8 cellular contexts compared by ENCODE assay signal in genomic region chr11:61833926-61834277, GRCh38. TPM values are rescaled to one million over a fixed set of nuclear protein-coding genes. Genes with fewer than 3 reads are reported as not detected.
DNase-seq lines count a peak whose midpoint lies in the region; ATAC-seq and TF ChIP-seq lines count a peak whose summit lies in the region.

No MANE protein-coding gene starts in this region.

- H3K9me3 ChIP-seq in CD8-positive, alpha-beta T cell (ENCODE audit: low read length) = no peaks in the 10 kb centered on the region
- no peaks in the 10 kb centered on the region for H3K9me3 ChIP-seq in OCI-LY7 (ENCODE audit: low read length)
- H3K9me3 ChIP-seq in esophagus (ENCODE audit: control insufficient read depth in 2 of 2, insufficient read depth in 1 of 2, low read depth in 1 of 2, low read length in 1 of 2) = no peaks in the 10 kb centered on the region

- no TSS peak for BruUV-seq in OCI-LY7 (replicated peaks; lab: Mats Ljungman, UMichigan)

- H3K27me3 Mint-ChIP-seq in CD8-positive, alpha-beta T cell (ENCODE audit: low read depth) = peaks cover 10% of the 10 kb centered on the region

- peaks cover 27% of the 10 kb centered on the region for H3K4me1 ChIP-seq in CD8-positive, alpha-beta T cell (ENCODE audit: insufficient read depth, low read length)
- H3K4me1 ChIP-seq in OCI-LY7 (ENCODE audit: insufficient read depth, low read length, poor library complexity, severe bottlenecking) = peaks cover 31% of the 10 kb centered on the region
- peaks cover 2 to 9% of the 10 kb centered on the region in 2 donors for H3K4me1 ChIP-seq in esophagus (ENCODE audit: control insufficient read depth in 2 of 2, insufficient read depth in 2 of 2, low read length in 1 of 2)

- TF ChIP-seq CTCF in CD8-positive, alpha-beta T cell (IDR thresholded peaks at IDR 0.05) = no peak
- no peak for TF ChIP-seq CTCF in OCI-LY7 (conservative IDR thresholded peaks at IDR 0.05; ENCODE audit: low read length)

- no peaks in the 10 kb centered on the region for H4K20me1 ChIP-seq in OCI-LY7 (ENCODE audit: insufficient read depth, low read length)

- CTCF ChIA-PET in CD8-positive, alpha-beta T cell (lab: Charles Lee) = interaction anchor here (0.8 to 2.0 kb wide), 3 partner anchors 14 to 37 kb away, joined by 3 to 6 read pairs (median 3); no protein-coding TSS in a partner anchor
- CTCF ChIA-PET in OCI-LY7 (lab: Charles Lee; ENCODE audit: unreplicated experiment) = no interaction called here

- no peak overlapping the region for H3K4me3 ChIP-seq in CD8-positive, alpha-beta T cell (ENCODE audit: low read depth, low read length)
- no peak overlapping the region for H3K4me3 ChIP-seq in OCI-LY7 (ENCODE audit: low read depth, low read length, poor library complexity, severe bottlenecking)
- H3K4me3 ChIP-seq in esophagus (ENCODE audit: low read depth in 1 of 2, low read length in 2 of 2) = no peak overlapping the region

- DNase-seq in CD8-positive, alpha-beta T cell = no peak
- DNase-seq in OCI-LY7 (ENCODE audit: low spot score) = no peak
- peak; percentile 71 for DNase-seq in posterior vena cava (ENCODE audit: low spot score)
- no peak for DNase-seq in RPMI8226
- no peak for DNase-seq in KBM-7
- DNase-seq in stimulated activated CD4-positive, alpha-beta T cell treated with anti-CD3 and anti-CD28 coated beads, Interleukin-12 subunit alpha, Interleukin-12 subunit beta, amount 100 ng/mL, for 4 hours = no peak

- H3K27ac ChIP-seq in CD8-positive, alpha-beta T cell (ENCODE audit: low read depth, low read length) = no peak overlapping the region
- H3K27ac ChIP-seq in OCI-LY7 (ENCODE audit: low read depth, low read length, poor library complexity, severe bottlenecking) = peak overlapping the region; percentile 59
- H3K27ac ChIP-seq in esophagus (ENCODE audit: low read depth in 2 of 2, low read length in 1 of 2) = peak overlapping the region; percentile 48 to 73

- no peak overlapping the region for H2AFZ ChIP-seq in OCI-LY7 (ENCODE audit: low read length)

- H3K36me3 Mint-ChIP-seq in CD8-positive, alpha-beta T cell = no peaks in the 10 kb centered on the region

- H3K36me3 ChIP-seq in CD8-positive, alpha-beta T cell (ENCODE audit: insufficient read depth, low read length) = no peaks in the 10 kb centered on the region
- H3K36me3 ChIP-seq in OCI-LY7 (ENCODE audit: insufficient read depth, low read length) (no peaks in the 10 kb centered on the region), esophagus (ENCODE audit: control insufficient read depth in 2 of 2, insufficient read depth in 2 of 2, low read length in 1 of 2) (peaks cover 0 to 1% of the 10 kb centered on the region in 2 donors)

- peak overlapping the region; percentile 59 for H3K4me2 ChIP-seq in OCI-LY7 (ENCODE audit: low read length)

- no peaks in the 10 kb centered on the region for H3K9me3 Mint-ChIP-seq in CD8-positive, alpha-beta T cell

- H3K79me2 ChIP-seq in OCI-LY7 (ENCODE audit: insufficient read depth, low read depth, low read length) = no peaks in the 10 kb centered on the region

- WGBS in esophagus, 2 donors = 87 to 93% methylated on average over 12 of the region's 12 CpGs

- peak overlapping the region; percentile 19 for H3K4me3 Mint-ChIP-seq in CD8-positive, alpha-beta T cell

- no peaks in the 10 kb centered on the region for H3K9me2 ChIP-seq in OCI-LY7 (ENCODE audit: insufficient read depth, low read length)

- ATAC-seq in CD8-positive, alpha-beta T cell = no peak
- ATAC-seq in HG02759 (IDR thresholded peaks at IDR 0.05; ENCODE audit: unreplicated experiment) = no peak

- peak overlapping the region; percentile 45 for H3K27ac Mint-ChIP-seq in CD8-positive, alpha-beta T cell

- POLR2A ChIA-PET in CD8-positive, alpha-beta T cell (lab: Charles Lee) = interaction anchor here (1.0 to 1.6 kb wide), 3 partner anchors 18 to 41 kb away, joined by 3 to 13 read pairs (median 3); partner anchors contain the start of genes FEN1 and TMEM258
- POLR2A ChIA-PET in OCI-LY7 (lab: Charles Lee) = interaction anchor here (0.9 to 1.1 kb wide), 2 partner anchors 14 to 39 kb away, joined by 3 read pairs; no protein-coding TSS in a partner anchor

- no peaks in the 10 kb centered on the region for H3K27me3 ChIP-seq in CD8-positive, alpha-beta T cell (ENCODE audit: insufficient read depth, low read length)
- H3K27me3 ChIP-seq in esophagus (ENCODE audit: control insufficient read depth in 1 of 2, insufficient read depth in 2 of 2, low read length in 2 of 2) = no peaks in the 10 kb centered on the region

- in situ Hi-C loops in KBM-7 (cut with MboI; ENCODE audit: low pct_unique_long_range_greater_than_20kb, low sequenced_read_pairs) = no loop called here

- intact Hi-C loops in CD8-positive, alpha-beta T cell (cut with DNase I, micrococcal nuclease) = no loop called here
- intact Hi-C loops in OCI-LY7 (cut with micrococcal nuclease; ENCODE audit: unreplicated experiment) (no loop called here), posterior vena cava (cut with DNase I) (no loop called here)

- peaks cover 30% of the 10 kb centered on the region for H3K4me1 Mint-ChIP-seq in CD8-positive, alpha-beta T cell (ENCODE audit: low read depth)

RNA-seq across cellular contexts. Expression of gene FADS2, which starts 5.8 kb away (rescaled TPM):
- under 1 TPM; 0.31 to 0.52 TPM for total RNA-seq in CD8-positive, alpha-beta T cell
- total RNA-seq in OCI-LY7 (2014; rRNA removed; shearing (Covaris generic)) = 0.31 and 0.95 TPM in 2 replicates
- total RNA-seq in OCI-LY7 (2022) (2.3 and 2.8 TPM in 2 replicates), posterior vena cava (100 to 1,000 TPM in 1 of 2 donors, 10 to 100 TPM in 1; 60.3 to 123 TPM)
- 1 to 10 TPM; 5.1 to 8.7 TPM for polyA plus RNA-seq in esophagus

RNA-seq across cellular contexts. Expression of gene FADS1, which starts 17.1 kb away (rescaled TPM):
- 1 to 10 TPM; 3.1 TPM for total RNA-seq in CD8-positive, alpha-beta T cell
- not detected in 2 replicates for total RNA-seq in OCI-LY7 (2014; rRNA removed; shearing (Covaris generic))
- total RNA-seq in OCI-LY7 (2022) (not detected in 2 replicates), posterior vena cava (10 to 100 TPM; 28.8 to 29.8 TPM)
- 1 to 10 TPM; 1.1 to 1.6 TPM for polyA plus RNA-seq in esophagus

RNA-seq across cellular contexts. Expression of gene FEN1, which starts 41.2 kb away (rescaled TPM):
- 10 to 100 TPM; 12.9 to 15.2 TPM for total RNA-seq in CD8-positive, alpha-beta T cell
- total RNA-seq in OCI-LY7 (2014; rRNA removed; shearing (Covaris generic)) = 143 and 153 TPM in 2 replicates
- 102 and 123 TPM in 2 replicates for total RNA-seq in OCI-LY7 (2022)
- polyA plus RNA-seq in esophagus = 10 to 100 TPM in 1 of 2 donors, 1 to 10 TPM in 1; 8.1 to 19.6 TPM
- total RNA-seq in posterior vena cava = 1 to 10 TPM; 4.6 to 6.0 TPM

RNA-seq across cellular contexts. Expression of gene TMEM258, which starts 41.5 kb away (rescaled TPM):
- 10 to 100 TPM; 48.1 to 53.9 TPM for total RNA-seq in CD8-positive, alpha-beta T cell
- 119 and 174 TPM in 2 replicates for total RNA-seq in OCI-LY7 (2014; rRNA removed; shearing (Covaris generic))
- total RNA-seq in OCI-LY7 (2022) (173 and 174 TPM in 2 replicates), posterior vena cava (10 to 100 TPM; 78.2 to 84.7 TPM)
- 100 to 1,000 TPM in 1 of 2 donors, 10 to 100 TPM in 1; 90.3 to 142 TPM for polyA plus RNA-seq in esophagus

RNA-seq across cellular contexts. Expression of gene FADS3, which starts 57.4 kb away (rescaled TPM):
- 10 to 100 TPM; 11.5 to 14.9 TPM for total RNA-seq in CD8-positive, alpha-beta T cell
- 168 and 191 TPM in 2 replicates for total RNA-seq in OCI-LY7 (2014; rRNA removed; shearing (Covaris generic))
- 103 and 143 TPM in 2 replicates for total RNA-seq in OCI-LY7 (2022)
- polyA plus RNA-seq in esophagus = 1 to 10 TPM; 7.2 to 9.8 TPM
- 100 to 1,000 TPM in 1 of 2 donors, 10 to 100 TPM in 1; 83.0 to 106 TPM for total RNA-seq in posterior vena cava

Comparison
In these comparisons a context has a peak if more than half of its experiments do, and no peak if none do; other contexts are left out.
1. RNA of gene FADS2, which starts 5.8 kb away (total RNA-seq): 60.3 to 123 TPM in posterior vena cava; 0.31 to 2.8 TPM in OCI-LY7 and 0.31 to 0.52 TPM in CD8-positive, alpha-beta T cell; every median in the first group is over 10 times any median in the second.
2. RNA of gene FADS1, which starts 17.1 kb away (total RNA-seq): 28.8 to 29.8 TPM in posterior vena cava; 3.1 TPM in CD8-positive, alpha-beta T cell and not detected in OCI-LY7; every median in the first group is over 4 times any median in the second.
3. RNA of gene FEN1, which starts 41.2 kb away (total RNA-seq): 102 to 153 TPM in OCI-LY7; 12.9 to 15.2 TPM in CD8-positive, alpha-beta T cell and 4.6 to 6.0 TPM in posterior vena cava; every median in the first group is over 4 times any median in the second.